In the genomic region with DNA sequence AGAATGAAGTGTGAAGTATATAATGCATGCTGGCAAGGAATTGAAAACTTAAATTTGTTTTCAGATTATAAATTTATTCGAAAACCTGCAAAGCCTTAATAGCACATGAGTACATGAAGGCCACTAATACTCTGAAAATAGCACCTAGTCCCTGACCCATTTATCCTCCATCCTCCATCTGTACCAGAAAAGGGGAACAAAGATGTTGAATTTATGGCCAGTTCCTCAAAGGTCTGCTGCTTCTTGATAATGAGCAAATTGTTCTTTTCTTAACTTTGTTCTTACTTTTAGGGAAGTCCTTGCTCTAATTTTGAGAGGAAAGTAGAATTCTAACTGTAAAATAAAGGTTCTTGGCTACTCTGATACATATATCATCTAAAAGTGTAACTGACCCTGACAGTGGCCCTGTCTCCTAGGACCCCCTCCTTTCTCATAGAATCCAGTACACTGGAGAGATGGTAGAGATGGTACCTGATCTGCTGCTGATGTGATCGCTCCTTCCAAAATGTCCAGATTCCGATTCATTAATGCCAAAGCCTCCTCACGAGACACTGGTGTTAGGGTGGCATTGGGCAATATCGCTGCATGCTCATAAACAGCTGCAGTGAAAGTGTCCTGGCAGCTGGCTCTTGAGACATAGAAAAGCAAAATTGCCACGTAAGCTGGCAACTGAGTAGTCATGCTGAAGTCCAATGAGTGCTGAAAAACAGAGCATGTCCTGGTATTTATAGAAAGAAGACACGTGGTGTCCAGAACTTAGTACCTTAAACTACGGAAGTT, we compare ENCODE assay signal across 9 cellular contexts. TPM values are rescaled to one million over a fixed set of nuclear protein-coding genes. Genes with fewer than 3 reads are reported as not detected.
DNase-seq lines count a peak whose midpoint lies in the region; ATAC-seq lines count a peak whose summit lies in the region.
"Had no signal": no experiment of that assay in that cellular context is flagged by ENCODE, and none has a peak within 500 bp of the region (broad histone marks: within the 10 kb centered on the region; RNA-seq: fewer than 3 reads in every experiment).

TSS of gene VNN1 (minus strand) at position 701 of the 780 bp plus-strand sequence. CDS start at position 681, 20 bp downstream.

- H3K4me1 Mint-ChIP-seq in dendritic cell treated with granulocyte-macrophage colony-stimulating factor and Interleukin-4, amounts not matched to agents 40 ng/mL and 50 ng/mL, for 4 days (ENCODE audit: low read depth): peaks cover 20% of the 10 kb centered on the region

- H3K27me3 Mint-ChIP-seq in dendritic cell treated with granulocyte-macrophage colony-stimulating factor and Interleukin-4, amounts not matched to agents 40 ng/mL and 50 ng/mL, for 4 days: peaks cover 1% of the 10 kb centered on the region

- peak; percentile 68 for DNase-seq in renal cortical epithelial cell (ENCODE audit: low read depth)
- no peak for DNase-seq in activated naive CD4-positive, alpha-beta T cell treated with anti-CD3 and anti-CD28 coated beads, Interleukin-2, amount 50 U/mL, for 72 hours (ENCODE audit: low spot score in 2 of 2)
- no peak for DNase-seq in DMS153 (lab: John Stamatoyannopoulos, UW)
- no peak for DNase-seq in NCI-H1436 (lab: John Stamatoyannopoulos, UW)

- peak within 1 kb of the TSS; percentile 49 for H3K4me3 Mint-ChIP-seq in dendritic cell treated with granulocyte-macrophage colony-stimulating factor and Interleukin-4, amounts not matched to agents 40 ng/mL and 50 ng/mL, for 4 days

- H3K36me3 Mint-ChIP-seq in dendritic cell treated with granulocyte-macrophage colony-stimulating factor and Interleukin-4, amounts not matched to agents 40 ng/mL and 50 ng/mL, for 4 days (ENCODE audit: low read depth): no peaks in the 10 kb centered on the region
- no peaks in the 10 kb centered on the region for H3K36me3 Mint-ChIP-seq in activated naive CD4-positive, alpha-beta T cell treated with anti-CD3 and anti-CD28 coated beads, Interleukin-2, amount 50 U/mL, for 72 hours

- ATAC-seq in GM18907 (IDR thresholded peaks at IDR 0.05; ENCODE audit: unreplicated experiment) (peak; percentile 78), HG03354 (IDR thresholded peaks at IDR 0.05; ENCODE audit: poor library complexity, severe bottlenecking, unreplicated experiment) (peak; percentile 77), HG02763 (IDR thresholded peaks at IDR 0.05; ENCODE audit: unreplicated experiment) (no peak)
- ATAC-seq in activated naive CD4-positive, alpha-beta T cell treated with anti-CD3 and anti-CD28 coated beads, Interleukin-2, amount 50 U/mL, for 72 hours: no peak

- no peaks in the 10 kb centered on the region for H3K9me3 Mint-ChIP-seq in dendritic cell treated with granulocyte-macrophage colony-stimulating factor and Interleukin-4, amounts not matched to agents 40 ng/mL and 50 ng/mL, for 4 days
- H3K9me3 Mint-ChIP-seq in activated naive CD4-positive, alpha-beta T cell treated with anti-CD3 and anti-CD28 coated beads, Interleukin-2, amount 50 U/mL, for 72 hours: no peaks in the 10 kb centered on the region

- intact Hi-C loops in dendritic cell treated with granulocyte-macrophage colony-stimulating factor and Interleukin-4, amounts not matched to agents 40 ng/mL and 50 ng/mL, for 4 days (cut with micrococcal nuclease): loop anchor here (10.0 kb wide), 1 partner anchor 51 kb away; no protein-coding TSS in a partner anchor

- H3K27ac Mint-ChIP-seq in dendritic cell treated with granulocyte-macrophage colony-stimulating factor and Interleukin-4, amounts not matched to agents 40 ng/mL and 50 ng/mL, for 4 days: peak within 1 kb of the TSS; percentile 80
- H3K27ac Mint-ChIP-seq in activated naive CD4-positive, alpha-beta T cell treated with anti-CD3 and anti-CD28 coated beads, Interleukin-2, amount 50 U/mL, for 72 hours: no peak within 1 kb of the TSS

RNA-seq across cellular contexts. Expression of gene VNN1, which starts in this region (rescaled TPM):
- 2.2 and 4.5 TPM in 2 replicates for total RNA-seq in renal cortical epithelial cell
- not detected for total RNA-seq in activated naive CD4-positive, alpha-beta T cell treated with anti-CD3 and anti-CD28 coated beads, Interleukin-2, amount 50 U/mL, for 72 hours
- total RNA-seq: SK-MEL-5 had no signal

Comparison
In these comparisons a context has a peak if more than half of its experiments do, and no peak if none do; other contexts are left out.
1. ATAC-seq: peak in GM18907 (single experiment) and HG03354 (single experiment); none in activated naive CD4-positive, alpha-beta T cell treated with anti-CD3 and anti-CD28 coated beads, Interleukin-2, amount 50 U/mL, for 72 hours (0 of 2) and HG02763 (single experiment).